24 cellular contexts compared by ENCODE assay signal in the genomic region with DNA sequence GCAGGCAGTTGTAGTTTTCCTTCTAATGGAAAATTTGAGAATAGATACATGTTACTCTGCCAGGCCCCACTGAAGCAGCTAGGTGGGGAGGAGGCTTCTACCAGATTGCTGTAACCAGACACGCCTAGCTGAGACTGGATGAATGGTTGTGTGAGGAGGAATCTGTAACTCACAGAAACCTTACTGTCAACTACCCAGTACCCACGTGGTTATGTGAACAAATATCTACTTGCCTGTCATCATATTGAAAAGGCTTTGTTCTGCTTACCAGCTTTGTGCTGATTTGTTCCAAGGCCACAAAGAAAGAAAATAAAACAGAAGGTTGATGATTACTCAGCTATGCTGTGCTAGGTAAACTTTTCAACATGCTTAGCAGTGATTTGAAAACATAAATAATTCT.
DNase-seq lines count a peak whose midpoint lies in the region; ATAC-seq, FAIRE-seq and TF ChIP-seq lines count a peak whose summit lies in the region.
"Had no signal": no experiment of that assay in that cellular context is flagged by ENCODE, and none has a peak within 500 bp of the region (broad histone marks: within the 10 kb centered on the region; RNA-seq: fewer than 3 reads in every experiment).

No MANE protein-coding gene starts in this region.

- DNase-seq in HepG2 (ENCODE audit: low spot score) (peak; percentile 15), right lobe of liver (no peak), H1 (ENCODE audit: low read depth in 1 of 2, low spot score in 2 of 2) (no peak), left kidney (ENCODE audit: low read depth, low spot score) (peak; percentile 81), endothelial cell (ENCODE audit: low spot score) (no peak)
- DNase-seq in stimulated activated CD8-positive, alpha-beta memory T cell treated with anti-CD3 and anti-CD28 coated beads, Interleukin-4, amount 100 ng/mL, for 48 hours = no peak
- DNase-seq in stimulated activated CD4-positive, alpha-beta T cell treated with anti-CD3 and anti-CD28 coated beads, Interleukin-2, amount 100 ng/mL, for 48 hours = no peak
- DNase-seq: DMS79 treated with DMSO at 0.1 percent for 48 hours, GM23248, NCI-H1105, NCI-H2029 treated with DMSO at 0.1 percent for 48 hours, NCI-H2171 treated with DMSO at 0.1 percent for 48 hours, NCI-H446, NCI-H526 treated with DMSO at 0.1 percent for 48 hours, OCI-M1 had no signal

- no TSS peak for BruUV-seq in HepG2 (replicated peaks; lab: Mats Ljungman, UMichigan)

- H2AFZ ChIP-seq in HepG2 (ENCODE audit: low read length) = no peak overlapping the region
- H2AFZ ChIP-seq in H1 (ENCODE audit: low read length) = no peak overlapping the region
- H2AFZ ChIP-seq: GM23248 had no signal

- no peaks in the 10 kb centered on the region for H3K4me1 ChIP-seq in HepG2 (ENCODE audit: insufficient read depth, low read length)
- H3K4me1 ChIP-seq in right lobe of liver = no peaks in the 10 kb centered on the region
- H3K4me1 ChIP-seq in H1 (replicated peaks in 1 of 4; ENCODE audit: control insufficient read depth in 3 of 4, insufficient read depth in 4 of 4, low read length in 3 of 4) = no peaks in the 10 kb centered on the region
- H3K4me1 ChIP-seq: SJSA1 had no signal

- ATAC-seq in HepG2 = no peak; the same call in 2 of the 3 replicates
- no peak for ATAC-seq in right lobe of liver
- ATAC-seq: GM12878, HCT116, Right ventricle myocardium inferior had no signal

- H3K9me3 Mint-ChIP-seq in endothelial cell (ENCODE audit: unreplicated experiment) = no peaks in the 10 kb centered on the region

- FAIRE-seq in HepG2 (lab: Jason Lieb, UNC) (no peak), H1 (lab: Jason Lieb, UNC) (no peak)
- FAIRE-seq: A204.1, D721Med, GM12878 had no signal

- no peak overlapping the region for H4K91ac ChIP-seq in H1 (replicated peaks; ENCODE audit: insufficient read length, low read length)

- no peak overlapping the region for H2BK120ac ChIP-seq in H1 (replicated peaks; ENCODE audit: low read depth, low read length)

- POLR2A ChIA-PET in HepG2 (lab: Yijun Ruan, JAX) = no interaction called here
- POLR2A ChIA-PET in H1 (lab: Charles Lee; ENCODE audit: partially characterized antibody) = interaction anchor here (1.1 kb wide), 1 partner anchor 9 kb away, joined by 4 read pairs; no protein-coding TSS in a partner anchor

- no peak overlapping the region for H3K27ac ChIP-seq in HepG2 (ENCODE audit: extremely low read length, insufficient read depth, low read length)
- no peak overlapping the region for H3K27ac ChIP-seq in right lobe of liver
- H3K27ac ChIP-seq in H1 (ENCODE audit: low read depth, low read length) = no peak overlapping the region
- H3K27ac ChIP-seq: GM23248, SJSA1 had no signal

- no peak overlapping the region for H2BK20ac ChIP-seq in H1 (ENCODE audit: low read length)

- CTCF ChIA-PET in HepG2 (lab: Yijun Ruan, JAX; ENCODE audit: low intra/inter-chr PET ratio, low total read pairs) = no interaction called here
- CTCF ChIA-PET in H1 (lab: Charles Lee; ENCODE audit: partially characterized antibody) = interaction anchor here (1.6 kb wide), 1 partner anchor 47 kb away, joined by 3 read pairs; no protein-coding TSS in a partner anchor

- H3K27me3 ChIP-seq in HepG2 (ENCODE audit: control insufficient read depth in 1 of 2, insufficient read depth in 2 of 2, low read length in 2 of 2) (no peaks in the 10 kb centered on the region), right lobe of liver (no peaks in the 10 kb centered on the region), H1 (replicated peaks in 1 of 4; ENCODE audit: control insufficient read depth in 3 of 4, extremely low read depth in 1 of 4, insufficient read depth in 3 of 4, low read length in 3 of 4) (no peaks in the 10 kb centered on the region; a peak in 1 of 7 replicates)
- H3K27me3 ChIP-seq: SJSA1 had no signal

- H3K23me2 ChIP-seq in H1 (ENCODE audit: low read depth, low read length) = no peaks in the 10 kb centered on the region

- no peak overlapping the region for H3K23ac ChIP-seq in H1 (ENCODE audit: insufficient read length)

- H2BK12ac ChIP-seq in H1 (ENCODE audit: low read depth, low read length) = no peak overlapping the region

- no peak overlapping the region for H4K5ac ChIP-seq in H1 (ENCODE audit: insufficient read length, low read depth, low read length)

- H3K27me3 Mint-ChIP-seq in endothelial cell (ENCODE audit: unreplicated experiment) = no peaks in the 10 kb centered on the region
- H3K27me3 Mint-ChIP-seq: B cell, IgD-negative memory B cell had no signal

- no peak overlapping the region for H3K27ac Mint-ChIP-seq in endothelial cell (ENCODE audit: unreplicated experiment)
- H3K27ac Mint-ChIP-seq: B cell, CD14-positive monocyte, IgD-negative memory B cell had no signal

- no peak overlapping the region for H3K4me2 ChIP-seq in HepG2 (ENCODE audit: low read depth, low read length)
- no peak overlapping the region for H3K4me2 ChIP-seq in H1 (ENCODE audit: insufficient read depth in 1 of 2, low read depth in 2 of 2, low read length in 2 of 2)

- no peak for TF ChIP-seq RAD21 in HepG2 (CRISPR knock-in tag; IDR thresholded peaks at IDR 0.05)
- TF ChIP-seq RAD21 in H1 (IDR thresholded peaks at IDR 0.05 in 1 of 2, conservative IDR thresholded peaks at IDR 0.05 in 1 of 2; ENCODE audit: low read depth in 2 of 2, low read length in 2 of 2) = no peak

- in situ Hi-C loops in HepG2 (cut with HindIII; ENCODE audit: extremely low pct_ligation_motif_present, low pct_unique_long_range_greater_than_20kb) = no loop called here

- H3K79me1 ChIP-seq in H1 (ENCODE audit: low read depth, low read length) = no peaks in the 10 kb centered on the region

- H4K20me1 ChIP-seq in HepG2 (ENCODE audit: insufficient read depth, low read length) (no peaks in the 10 kb centered on the region), H1 (replicated peaks in 1 of 2; ENCODE audit: control insufficient read depth in 1 of 2, insufficient read depth in 2 of 2, low read length in 2 of 2) (no peaks in the 10 kb centered on the region)

- no peak overlapping the region for H3K18ac ChIP-seq in H1 (ENCODE audit: extremely low read depth, low read length)

- no peak overlapping the region for H2AK5ac ChIP-seq in H1 (ENCODE audit: low read depth, low read length)

- no peak overlapping the region for H2BK5ac ChIP-seq in H1 (ENCODE audit: low read depth, low read length)

- H3K9me3 ChIP-seq in HepG2 (ENCODE audit: low read length) = no peaks in the 10 kb centered on the region
- no peaks in the 10 kb centered on the region for H3K9me3 ChIP-seq in right lobe of liver
- H3K9me3 ChIP-seq in H1 (ENCODE audit: insufficient read depth in 2 of 2, low read depth in 1 of 2, low read length in 1 of 2) = no peaks in the 10 kb centered on the region
- H3K9me3 ChIP-seq: SJSA1 had no signal

- peak overlapping the region; percentile 67 for H3K14ac ChIP-seq in H1 (ENCODE audit: insufficient read length)

- H4K8ac ChIP-seq in H1 (ENCODE audit: extremely low read depth, insufficient read depth, low read length) = no peak overlapping the region

- H3K79me2 ChIP-seq in HepG2 (ENCODE audit: insufficient read depth, low read length) (no peaks in the 10 kb centered on the region), H1 (ENCODE audit: control insufficient read depth in 1 of 2, insufficient read depth in 2 of 2, low read length in 2 of 2) (no peaks in the 10 kb centered on the region)

- no peak overlapping the region for H3K9ac ChIP-seq in HepG2 (ENCODE audit: insufficient read depth, low read depth, low read length)
- H3K9ac ChIP-seq in H1 (replicated peaks in 1 of 4; ENCODE audit: extremely low read depth in 1 of 4, low read depth in 3 of 4, low read length in 3 of 4) = no peak overlapping the region
- H3K9ac ChIP-seq: GM23248 had no signal

- no peaks in the 10 kb centered on the region for H3K36me3 ChIP-seq in HepG2 (replicated peaks in 1 of 2; ENCODE audit: control insufficient read depth in 1 of 2, insufficient read depth in 2 of 2, low read length in 2 of 2)
- no peaks in the 10 kb centered on the region for H3K36me3 ChIP-seq in right lobe of liver
- H3K36me3 ChIP-seq in H1 (ENCODE audit: control insufficient read depth in 2 of 4, insufficient read depth in 4 of 4, low read length in 3 of 4) = no peaks in the 10 kb centered on the region
- H3K36me3 ChIP-seq: SJSA1 had no signal

- H3K36me3 Mint-ChIP-seq in endothelial cell (ENCODE audit: low read depth, unreplicated experiment) = no peaks in the 10 kb centered on the region
- H3K36me3 Mint-ChIP-seq: CD14-positive monocyte, IgD-negative memory B cell had no signal

- intact Hi-C loops in HepG2 (cut with micrococcal nuclease; ENCODE audit: unreplicated experiment) = no loop called here
- intact Hi-C loops in right lobe of liver (cut with DNase I) = no loop called here

- no peak overlapping the region for H3K4ac ChIP-seq in H1 (replicated peaks; ENCODE audit: insufficient read length, low read depth, low read length)

- no peak overlapping the region for H3K4me3 Mint-ChIP-seq in endothelial cell (ENCODE audit: unreplicated experiment)
- H3K4me3 Mint-ChIP-seq: B cell, CD14-positive monocyte, IgD-negative memory B cell had no signal

- no peak overlapping the region for H3K4me3 ChIP-seq in HepG2 (replicated peaks in 1 of 3; ENCODE audit: insufficient read depth in 1 of 3, low read depth in 2 of 3, low read length in 3 of 3)
- H3K4me3 ChIP-seq in right lobe of liver = no peak overlapping the region
- H3K4me3 ChIP-seq in H1 (ENCODE audit: extremely low read depth in 1 of 4, insufficient read depth in 2 of 4, low read depth in 3 of 4, low read length in 4 of 4) = no peak overlapping the region
- H3K4me3 ChIP-seq: GM12878, GM23248, SJSA1 had no signal

- H3K56ac ChIP-seq in H1 (replicated peaks; ENCODE audit: insufficient read length, low read depth, low read length) = no peak overlapping the region

- H2BK15ac ChIP-seq in H1 (ENCODE audit: low read length) = no peak overlapping the region

- peaks cover 7% of the 10 kb centered on the region for H3K4me1 Mint-ChIP-seq in endothelial cell (ENCODE audit: unreplicated experiment)
- H3K4me1 Mint-ChIP-seq: B cell, CD14-positive monocyte, IgD-negative memory B cell had no signal

- TF ChIP-seq EP300 in HepG2 (IDR thresholded peaks at IDR 0.05; ENCODE audit: low read depth in 2 of 2, low read length in 2 of 2) (no peak), HepG2 (CRISPR knock-in tag; IDR thresholded peaks at IDR 0.05; ENCODE audit: borderline replicate concordance) (no peak), H1 (IDR thresholded peaks at IDR 0.05; ENCODE audit: borderline replicate concordance in 1 of 2, low read depth in 2 of 2, low read length in 2 of 2) (no peak)

- TF ChIP-seq POLR2A in HepG2 (IDR thresholded peaks at IDR 0.05; ENCODE audit: insufficient read depth in 1 of 2, low read depth in 2 of 2, low read length in 2 of 2) (no peak), right lobe of liver (IDR thresholded peaks at IDR 0.05) (no peak), H1 (IDR thresholded peaks at IDR 0.05; ENCODE audit: control extremely low read depth in 1 of 2, low read depth in 2 of 2, low read length in 2 of 2) (no peak)

- no peak for TF ChIP-seq CTCF in HepG2 (CRISPR knock-in tag; IDR thresholded peaks at IDR 0.05)
- TF ChIP-seq CTCF in right lobe of liver (IDR thresholded peaks at IDR 0.05) = no peak
- TF ChIP-seq CTCF in H1 (IDR thresholded peaks at IDR 0.05; ENCODE audit: control extremely low read depth in 1 of 3, insufficient read depth in 1 of 3, low read depth in 1 of 3, low read length in 3 of 3) = no peak
- no peak for TF ChIP-seq CTCF in endothelial cell (IDR thresholded peaks at IDR 0.05; ENCODE audit: unreplicated experiment)

- WGBS in HepG2 (ENCODE audit: low lambda C conversion rate) = 11% methylated on average over 2 of the region's 2 CpGs
- 29% methylated on average over 1 of the region's 2 CpGs for WGBS in right lobe of liver (ENCODE audit: insufficient coverage, low coverage, low lambda C conversion rate, missing lambda C conversion rate)
- 74% methylated on average over 2 of the region's 2 CpGs; no CpG with 5 or more reads in 1 of the 2 experiments for WGBS in H1 (ENCODE audit: extremely low coverage in 1 of 2, insufficient coverage in 1 of 2, insufficient read length in 1 of 2, insufficient replicate concordance in 2 of 2, low coverage in 1 of 2, low lambda C conversion rate in 2 of 2, missing lambda C conversion rate in 1 of 2), 2 experiments

Comparison
In these comparisons a context has a peak if more than half of its experiments do, and no peak if none do; other contexts are left out.
1. DNase-seq: peak in HepG2 (single experiment) and left kidney (single experiment); none in right lobe of liver (0 of 3), H1 (0 of 2), stimulated activated CD8-positive, alpha-beta memory T cell treated with anti-CD3 and anti-CD28 coated beads, Interleukin-4, amount 100 ng/mL, for 48 hours (single experiment), stimulated activated CD4-positive, alpha-beta T cell treated with anti-CD3 and anti-CD28 coated beads, Interleukin-2, amount 100 ng/mL, for 48 hours (0 of 2) and endothelial cell (single experiment).